10 cellular contexts compared by ENCODE assay signal in the genomic region with DNA sequence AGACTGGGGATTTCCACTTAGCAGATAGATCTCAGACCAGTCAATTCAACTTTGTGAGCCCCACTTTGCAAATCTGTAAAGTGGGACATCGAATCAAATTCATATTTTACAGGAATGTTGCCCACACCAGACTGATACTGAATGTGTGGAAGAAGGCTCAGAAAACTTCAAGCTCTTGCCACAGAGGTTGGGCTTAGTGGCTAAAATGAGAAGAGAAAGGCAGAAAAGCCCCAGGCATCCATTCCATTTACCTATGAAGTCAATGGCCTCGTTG. TPM values are rescaled to one million over a fixed set of nuclear protein-coding genes. Genes with fewer than 3 reads are reported as not detected.
DNase-seq lines count a peak whose midpoint lies in the region; ATAC-seq and TF ChIP-seq lines count a peak whose summit lies in the region.
"Had no signal": no experiment of that assay in that cellular context is flagged by ENCODE, and none has a peak within 500 bp of the region (broad histone marks: within the 10 kb centered on the region; RNA-seq: fewer than 3 reads in every experiment).

No MANE protein-coding gene starts in this region.

- no peaks in the 10 kb centered on the region for H3K9me3 ChIP-seq in right lobe of liver

- in situ Hi-C loops in astrocyte of the cerebellum (cut with HindIII; ENCODE audit: low sequenced_read_pairs) = no loop called here

- H3K27ac ChIP-seq in right lobe of liver = peak overlapping the region; percentile 99 to 100 (median 99)

- no peak for DNase-seq in T-helper 1 cell
- no peak for DNase-seq in astrocyte of the cerebellum (ENCODE audit: low read depth)
- no peak for DNase-seq in right lobe of liver
- peak; percentile 40 for DNase-seq in superior temporal gyrus (ENCODE audit: extremely low spot score)
- no peak for DNase-seq in NCI-H748 (lab: John Stamatoyannopoulos, UW; ENCODE audit: unreplicated experiment)
- DNase-seq: activated CD4-positive, CD25-positive, alpha-beta regulatory T cell treated with anti-CD3 and anti-CD28 coated beads, Interleukin-2, amount 50 U/mL, for 72 hours; stimulated activated CD4-positive, alpha-beta T cell treated with anti-CD3 and anti-CD28 coated beads, Interleukin-12 subunit alpha, Interleukin-12 subunit beta, amount 100 ng/mL, for 4 hours had no signal

- no peaks in the 10 kb centered on the region for H3K27me3 ChIP-seq in right lobe of liver

- H3K36me3 ChIP-seq in right lobe of liver = peaks cover 9 to 34% (median 25%) of the 10 kb centered on the region in 4 donors

- TF ChIP-seq POLR2A in right lobe of liver (IDR thresholded peaks at IDR 0.05) = peak; percentile 11

- H3K4me1 Mint-ChIP-seq in T-helper 1 cell treated with Interleukin-12 subunit alpha and Interleukin-12 subunit beta and Interleukin-4 antibody, amounts not matched to agents 30 μg/mL and 1 μg/mL, for 36 hours (ENCODE audit: low read depth) = peaks cover 42% of the 10 kb centered on the region

- H3K27ac Mint-ChIP-seq in T-helper 1 cell treated with Interleukin-12 subunit alpha and Interleukin-12 subunit beta and Interleukin-4 antibody, amounts not matched to agents 30 μg/mL and 1 μg/mL, for 36 hours = peak overlapping the region; percentile 43

- H3K4me3 ChIP-seq in astrocyte of the cerebellum (ENCODE audit: low read depth, low read length) (peak overlapping the region; percentile 69), right lobe of liver (peak overlapping the region; percentile 76 to 94 (median 87))

- peaks cover 20% of the 10 kb centered on the region for H3K36me3 Mint-ChIP-seq in T-helper 1 cell treated with Interleukin-12 subunit alpha and Interleukin-12 subunit beta and Interleukin-4 antibody, amounts not matched to agents 30 μg/mL and 1 μg/mL, for 36 hours (ENCODE audit: low read depth)

- no peaks in the 10 kb centered on the region for H3K9me3 Mint-ChIP-seq in T-helper 1 cell treated with Interleukin-12 subunit alpha and Interleukin-12 subunit beta and Interleukin-4 antibody, amounts not matched to agents 30 μg/mL and 1 μg/mL, for 36 hours

- peak overlapping the region; percentile 54 for H3K4me3 Mint-ChIP-seq in T-helper 1 cell treated with Interleukin-12 subunit alpha and Interleukin-12 subunit beta and Interleukin-4 antibody, amounts not matched to agents 30 μg/mL and 1 μg/mL, for 36 hours

- no peak for ATAC-seq in right lobe of liver
- no peak for ATAC-seq in HG02852 (IDR thresholded peaks at IDR 0.05; ENCODE audit: unreplicated experiment)
- no peak for ATAC-seq in GM19395 (IDR thresholded peaks at IDR 0.05; ENCODE audit: unreplicated experiment)

- 20% methylated on average over 2 of the region's 2 CpGs for WGBS in right lobe of liver (ENCODE audit: insufficient coverage, low coverage, low lambda C conversion rate, missing lambda C conversion rate)

- no peaks in the 10 kb centered on the region for H3K27me3 Mint-ChIP-seq in T-helper 1 cell treated with Interleukin-12 subunit alpha and Interleukin-12 subunit beta and Interleukin-4 antibody, amounts not matched to agents 30 μg/mL and 1 μg/mL, for 36 hours (ENCODE audit: low read depth)

- TF ChIP-seq CTCF in astrocyte of the cerebellum (IDR thresholded peaks at IDR 0.05; ENCODE audit: low read depth, low read length, missing control alignments) = no peak
- no peak for TF ChIP-seq CTCF in right lobe of liver (IDR thresholded peaks at IDR 0.05)

- peaks cover 0 to 68% (median 18%) of the 10 kb centered on the region in 4 donors for H3K4me1 ChIP-seq in right lobe of liver

- intact Hi-C loops in right lobe of liver (cut with DNase I) = loop anchor here (5.0 kb wide), 1 partner anchor 52 kb away; no protein-coding TSS in a partner anchor

RNA-seq across cellular contexts. Expression of gene DUSP1, which starts 1.7 kb away (rescaled TPM):
- total RNA-seq in right lobe of liver = 100 to 1,000 TPM; 106 to 407 (median 232) TPM
